Comparison of ENCODE assay signal across 8 cellular contexts in the genomic region with DNA sequence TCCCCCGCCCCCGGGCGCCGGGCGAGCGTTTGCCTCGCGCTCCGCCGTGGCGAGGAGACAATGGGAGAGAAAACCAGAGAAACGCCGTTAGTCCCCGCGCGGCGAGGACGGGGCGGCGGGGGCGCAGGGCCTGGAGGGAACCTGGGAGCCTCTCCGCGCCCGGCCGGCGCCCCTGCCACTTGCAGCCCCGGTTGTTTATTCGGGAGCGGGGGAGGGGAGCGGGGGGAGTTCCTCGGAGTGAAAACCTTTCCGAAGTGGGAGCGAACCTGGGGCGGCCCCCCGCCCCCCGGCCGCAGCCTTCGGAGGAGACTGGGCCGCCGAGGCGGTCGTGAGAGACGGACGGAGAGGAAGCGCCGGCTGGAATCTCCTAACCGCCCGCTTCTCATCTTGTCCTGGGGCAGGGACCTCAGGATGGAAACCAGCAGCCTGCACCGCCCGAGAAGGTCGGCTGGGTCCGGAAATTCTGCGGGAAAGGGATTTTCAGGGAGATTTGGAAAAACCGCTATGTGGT. TPM values are rescaled to one million over a fixed set of nuclear protein-coding genes. Genes with fewer than 3 reads are reported as not detected.
A peak's percentile ranks its signal among the peaks of the same experiment; 100 is the strongest.
DNase-seq lines count a peak whose midpoint lies in the region; ATAC-seq and TF ChIP-seq lines count a peak whose summit lies in the region.

No MANE protein-coding gene starts in this region.

- H3K4me3 ChIP-seq in PC-9 (no peak overlapping the region; the same call in 1 of the 2 replicates), astrocyte of the spinal cord (ENCODE audit: low read depth, low read length) (peak overlapping the region; percentile 72), left lung (peak overlapping the region; percentile 58 to 72)

- H3K4me1 Mint-ChIP-seq in stimulated activated naive CD8-positive, alpha-beta T cell treated with anti-CD3 and anti-CD28 coated beads, Interleukin-15, amount 100 ng/mL, for 72 hours, result peaks cover 77% of the 10 kb centered on the region

- peak overlapping the region; percentile 62 for H3K4me2 ChIP-seq in PC-9

- H3K27ac ChIP-seq in PC-9 (no peak overlapping the region), left lung (peak overlapping the region; percentile 81 to 83)

- peak overlapping the region; percentile 89 for H3K4me3 Mint-ChIP-seq in stimulated activated naive CD8-positive, alpha-beta T cell treated with anti-CD3 and anti-CD28 coated beads, Interleukin-15, amount 100 ng/mL, for 72 hours

- no peaks in the 10 kb centered on the region for H3K79me2 ChIP-seq in PC-9 (ENCODE audit: low read depth)

- H3K36me3 ChIP-seq in PC-9 (ENCODE audit: low read depth) (no peaks in the 10 kb centered on the region), left lung (peaks cover 0 to 24% of the 10 kb centered on the region in 2 donors)

- no peaks in the 10 kb centered on the region for H4K20me1 ChIP-seq in PC-9 (ENCODE audit: insufficient read depth)

- no peak for TF ChIP-seq POLR2A in erythroblast (IDR thresholded peaks at IDR 0.05; ENCODE audit: low read length)

- H3F3A ChIP-seq in PC-9 (ENCODE audit: insufficient read depth, low read depth), result peaks cover under 1% of the 10 kb centered on the region; the same call in 1 of the 2 replicates

- no peak for DNase-seq in PC-9
- DNase-seq in astrocyte of the spinal cord (ENCODE audit: low read depth, low spot score), result no peak
- DNase-seq in left lung, result peak in 1 of 2 donors; percentile 86
- DNase-seq in stimulated activated naive CD8-positive, alpha-beta T cell treated with anti-CD3 and anti-CD28 coated beads, Interleukin-15, amount 100 ng/mL, for 72 hours, result peak in 1 of 2 donors; percentile 26
- DNase-seq in erythroblast (lab: John Stamatoyannopoulos, UW), result no peak

- CTCF ChIA-PET in PC-9 (lab: Charles Lee), result interaction anchor here (0.6 kb wide), 1 partner anchor 37 kb away, joined by 3 read pairs; no protein-coding TSS in a partner anchor

- H3K4me1 ChIP-seq in PC-9 (replicated peaks; ENCODE audit: insufficient read depth) (no peaks in the 10 kb centered on the region), left lung (peaks cover 10 to 62% of the 10 kb centered on the region in 2 donors)

- in situ Hi-C loops in astrocyte of the spinal cord (cut with HindIII; ENCODE audit: low sequenced_read_pairs), result no loop called here

- intact Hi-C loops in PC-9 (cut with micrococcal nuclease; ENCODE audit: unreplicated experiment), result no loop called here
- intact Hi-C loops in left lung (cut with DNase I), result no loop called here

- H3K27me3 ChIP-seq in PC-9 (ENCODE audit: insufficient read depth, low read depth) (no peaks in the 10 kb centered on the region), left lung (peaks cover 0 to 53% of the 10 kb centered on the region in 2 donors)

- peaks cover 33% of the 10 kb centered on the region for H3K27me3 Mint-ChIP-seq in stimulated activated naive CD8-positive, alpha-beta T cell treated with anti-CD3 and anti-CD28 coated beads, Interleukin-15, amount 100 ng/mL, for 72 hours

- H3K9me2 ChIP-seq in PC-9 (ENCODE audit: insufficient read depth), result no peaks in the 10 kb centered on the region

- no peak overlapping the region for H2AFZ ChIP-seq in PC-9

- no peaks in the 10 kb centered on the region for H3K9me3 Mint-ChIP-seq in stimulated activated naive CD8-positive, alpha-beta T cell treated with anti-CD3 and anti-CD28 coated beads, Interleukin-15, amount 100 ng/mL, for 72 hours

- peak; percentile 17 for ATAC-seq in GM19324 (IDR thresholded peaks at IDR 0.05; ENCODE audit: low FRiP score, unreplicated experiment)
- peak; percentile 5 for ATAC-seq in left lung
- peak; percentile 8 for ATAC-seq in stimulated activated naive CD8-positive, alpha-beta T cell treated with anti-CD3 and anti-CD28 coated beads, Interleukin-15, amount 100 ng/mL, for 72 hours
- ATAC-seq in HG02678 (IDR thresholded peaks at IDR 0.05; ENCODE audit: unreplicated experiment), result no peak
- no peak for ATAC-seq in GM21390 (IDR thresholded peaks at IDR 0.05; ENCODE audit: unreplicated experiment)

- H3K9me3 ChIP-seq in PC-9 (ENCODE audit: insufficient read depth, low read depth) (no peaks in the 10 kb centered on the region), left lung (no peaks in the 10 kb centered on the region)

- POLR2A ChIA-PET in PC-9 (lab: Charles Lee; ENCODE audit: unreplicated experiment), result interaction anchor here (0.7 kb wide), 1 partner anchor 262 kb away, joined by 3 read pairs; no protein-coding TSS in a partner anchor

- H3K27ac Mint-ChIP-seq in stimulated activated naive CD8-positive, alpha-beta T cell treated with anti-CD3 and anti-CD28 coated beads, Interleukin-15, amount 100 ng/mL, for 72 hours, result peak overlapping the region; percentile 36 to 87

- BruUV-seq in PC-9 (replicated peaks; lab: Mats Ljungman, UMichigan), result TSS peak; percentile 29

- TF ChIP-seq CTCF in PC-9 (conservative IDR thresholded peaks at IDR 0.05), result no peak
- no peak for TF ChIP-seq CTCF in astrocyte of the spinal cord (IDR thresholded peaks at IDR 0.05; ENCODE audit: low read depth, low read length)
- no peak for TF ChIP-seq CTCF in left lung (IDR thresholded peaks at IDR 0.05)

RNA-seq across cellular contexts. Expression of a gene that starts 0.8 kb away (rescaled TPM):
- total RNA-seq in PC-9 (2021) (1.3 and 2.2 TPM in 2 replicates), left lung (10 to 100 TPM; 35.3 to 51.2 TPM)

Comparison
In these comparisons a context has a peak if more than half of its experiments do, and no peak if none do; other contexts are left out.
1. ATAC-seq: peak in GM19324 (single experiment), left lung (single experiment) and stimulated activated naive CD8-positive, alpha-beta T cell treated with anti-CD3 and anti-CD28 coated beads, Interleukin-15, amount 100 ng/mL, for 72 hours (single experiment); none in HG02678 (single experiment) and GM21390 (single experiment).
2. RNA of a gene that starts 0.8 kb away (total RNA-seq): 35.3 to 51.2 TPM in left lung; 1.3 to 2.2 TPM in PC-9; every median in the first group is over 10 times any median in the second.